ENCODE assay signal across 9 cellular contexts in genomic region chr2:152648336-152648735, GRCh38.
DNase-seq lines count a peak whose midpoint lies in the region; ATAC-seq and TF ChIP-seq lines count a peak whose summit lies in the region.
"Had no signal": no experiment of that assay in that cellular context is flagged by ENCODE, and none has a peak within 500 bp of the region (broad histone marks: within the 10 kb centered on the region; RNA-seq: fewer than 3 reads in every experiment).

No MANE protein-coding gene starts in this region.

- no TSS peak for BruUV-seq in PC-9 (replicated peaks; lab: Mats Ljungman, UMichigan)

- H3K4me2 ChIP-seq in PC-9: no peak overlapping the region

- TF ChIP-seq CTCF in PC-9 (conservative IDR thresholded peaks at IDR 0.05) (peak; percentile 58; the same call in 1 of the 2 replicates), fibroblast of mammary gland (conservative IDR thresholded peaks at IDR 0.05; ENCODE audit: control insufficient read depth, insufficient read depth, low read depth, low read length) (peak; percentile 36), retinal pigment epithelial cell (conservative IDR thresholded peaks at IDR 0.05; ENCODE audit: low read depth, low read length) (peak; percentile 14)

- no peak overlapping the region for H3K27ac ChIP-seq in PC-9

- H3K27me3 ChIP-seq in PC-9 (ENCODE audit: insufficient read depth, low read depth): no peaks in the 10 kb centered on the region
- H3K27me3 ChIP-seq: thyroid gland had no signal

- H3K79me2 ChIP-seq in PC-9 (ENCODE audit: low read depth): no peaks in the 10 kb centered on the region

- intact Hi-C loops in PC-9 (cut with micrococcal nuclease; ENCODE audit: unreplicated experiment): no loop called here

- no peak for ATAC-seq in HG03378 (IDR thresholded peaks at IDR 0.05; ENCODE audit: unreplicated experiment)
- no peak for ATAC-seq in GM18858 (IDR thresholded peaks at IDR 0.05; ENCODE audit: unreplicated experiment)

- DNase-seq in NCI-H1105 treated with DMSO at 0.1 percent for 48 hours (lab: John Stamatoyannopoulos, UW): peak; percentile 15
- no peak for DNase-seq in NCI-H1105 (lab: John Stamatoyannopoulos, UW)
- DNase-seq in PC-9: no peak
- peak; percentile 35 for DNase-seq in fibroblast of mammary gland (ENCODE audit: low read depth)
- DNase-seq in retinal pigment epithelial cell (ENCODE audit: low read depth): no peak
- no peak for DNase-seq in cerebellum (ENCODE audit: low spot score)
- DNase-seq: thyroid gland had no signal

- 0 out of 2 replicates have a peak, but pooled peaks cover 7% of the 10 kb centered on the region for H3K4me1 ChIP-seq in PC-9 (replicated peaks; ENCODE audit: insufficient read depth)

- H3K36me3 ChIP-seq in PC-9 (ENCODE audit: low read depth): peaks cover 15% of the 10 kb centered on the region; the same call in 1 of the 2 replicates

- CTCF ChIA-PET in PC-9 (lab: Charles Lee): no interaction called here

- peaks cover 42% of the 10 kb centered on the region for H3F3A ChIP-seq in PC-9 (ENCODE audit: insufficient read depth, low read depth)

- no peaks in the 10 kb centered on the region for H3K9me3 ChIP-seq in PC-9 (ENCODE audit: insufficient read depth, low read depth)
- H3K9me3 ChIP-seq: thyroid gland had no signal

- POLR2A ChIA-PET in PC-9 (lab: Charles Lee; ENCODE audit: unreplicated experiment): no interaction called here

- no peaks in the 10 kb centered on the region for H3K9me2 ChIP-seq in PC-9 (ENCODE audit: insufficient read depth)

- no peak overlapping the region for H3K4me3 ChIP-seq in PC-9
- no peak overlapping the region for H3K4me3 ChIP-seq in fibroblast of mammary gland (ENCODE audit: control insufficient read depth, low read depth, low read length)
- no peak overlapping the region for H3K4me3 ChIP-seq in retinal pigment epithelial cell (ENCODE audit: low read length)
- H3K4me3 ChIP-seq: thyroid gland had no signal

- H2AFZ ChIP-seq in PC-9: no peak overlapping the region

- H4K20me1 ChIP-seq in PC-9 (ENCODE audit: insufficient read depth): no peaks in the 10 kb centered on the region; the same call in 1 of the 2 replicates

Comparison
In these comparisons a context has a peak if more than half of its experiments do, and no peak if none do; other contexts are left out.
1. DNase-seq: peak in NCI-H1105 treated with DMSO at 0.1 percent for 48 hours (single experiment) and fibroblast of mammary gland (single experiment); none in NCI-H1105 (single experiment), PC-9 (0 of 2), retinal pigment epithelial cell (single experiment) and cerebellum (single experiment).
2. Peak in every context shown above with its lines, with median percentiles within 50 percentile points of each other: CTCF ChIP-seq.